In genomic region chr19:8444677-8445487, GRCh38 we compare ENCODE assay signal across 8 cellular contexts. TPM values are rescaled to one million over a fixed set of nuclear protein-coding genes. Genes with fewer than 3 reads are reported as not detected.
DNase-seq lines count a peak whose midpoint lies in the region; TF ChIP-seq lines count a peak whose summit lies in the region.

Gene HNRNPM, plus strand, starts transcription at chr19:8444975. Its CDS starts 24 bp downstream, at chr19:8444999.

- peaks cover 41% of the 10 kb centered on the region for H3K4me1 Mint-ChIP-seq in HFFc6 (ENCODE audit: low read depth)

- no peaks in the 10 kb centered on the region for H3K9me3 Mint-ChIP-seq in HFFc6

- peak within 1 kb of the TSS; percentile 96 for H3K27ac ChIP-seq in SK-N-MC

- H3K9ac ChIP-seq in SK-N-MC (ENCODE audit: insufficient read length): peak within 1 kb of the TSS; percentile 100

- H3K4me3 ChIP-seq in NB4 (ENCODE audit: low read depth, low read length) (peak within 1 kb of the TSS; percentile 82), SK-N-MC (peak within 1 kb of the TSS; percentile 80)

- H3K9me3 ChIP-seq in SK-N-MC (ENCODE audit: low read depth, low read length): no peaks in the 10 kb centered on the region

- no peak for TF ChIP-seq CTCF in HFFc6 (IDR thresholded peaks at IDR 0.05)
- no peak for TF ChIP-seq CTCF in NB4 (IDR thresholded peaks at IDR 0.05; ENCODE audit: low read depth, low read length)

- H3K27ac Mint-ChIP-seq in HFFc6: peak within 1 kb of the TSS; percentile 91

- DNase-seq in GM04503 (ENCODE audit: low read depth) (peak; percentile 75), HFFc6 (peak; percentile 98), NB4 (ENCODE audit: low read depth) (peak; percentile 100), SK-N-MC (ENCODE audit: low read depth, low spot score) (peak; percentile 72), germinal center (ENCODE audit: low spot score) (peak; percentile 98), non-pigmented ciliary epithelial cell (ENCODE audit: low read depth) (peak; percentile 71), superior temporal gyrus (ENCODE audit: extremely low spot score) (peak; percentile 99)
- DNase-seq in activated naive CD4-positive, alpha-beta T cell treated with anti-CD3 and anti-CD28 coated beads, Interleukin-2, amount 50 U/mL, for 16 hours: peak; percentile 100

- H3K4me3 Mint-ChIP-seq in HFFc6: peak within 1 kb of the TSS; percentile 96

- TF ChIP-seq POLR2A in NB4 (IDR thresholded peaks at IDR 0.05; ENCODE audit: extremely low read depth, insufficient read length): peak; percentile 99

- H3K36me3 ChIP-seq in SK-N-MC (ENCODE audit: insufficient read depth, low read length): peaks cover 31% of the 10 kb centered on the region

- no peaks in the 10 kb centered on the region; the same call in 1 of the 2 replicates for H3K27me3 Mint-ChIP-seq in HFFc6 (ENCODE audit: insufficient read depth)

- H3K36me3 Mint-ChIP-seq in HFFc6 (ENCODE audit: low read depth): peaks cover 21% of the 10 kb centered on the region

RNA-seq across cellular contexts. Expression of gene HNRNPM, which starts in this region (rescaled TPM):
- 100 to 1,000 TPM; 144 to 217 (median 194) TPM for total RNA-seq in HFFc6 (2021; fragmentation: NEBNext Ultra II Directional; extraction: Animal tissue kit (Norgen Biotek cat#: 25700))

Comparison
In these comparisons a context has a peak if more than half of its experiments do, and no peak if none do; other contexts are left out.
1. Peak in every context shown above with its lines: DNase-seq, H3K4me3 ChIP-seq and H3K27ac ChIP-seq.